8 cellular contexts compared by ENCODE assay signal in the genomic region with DNA sequence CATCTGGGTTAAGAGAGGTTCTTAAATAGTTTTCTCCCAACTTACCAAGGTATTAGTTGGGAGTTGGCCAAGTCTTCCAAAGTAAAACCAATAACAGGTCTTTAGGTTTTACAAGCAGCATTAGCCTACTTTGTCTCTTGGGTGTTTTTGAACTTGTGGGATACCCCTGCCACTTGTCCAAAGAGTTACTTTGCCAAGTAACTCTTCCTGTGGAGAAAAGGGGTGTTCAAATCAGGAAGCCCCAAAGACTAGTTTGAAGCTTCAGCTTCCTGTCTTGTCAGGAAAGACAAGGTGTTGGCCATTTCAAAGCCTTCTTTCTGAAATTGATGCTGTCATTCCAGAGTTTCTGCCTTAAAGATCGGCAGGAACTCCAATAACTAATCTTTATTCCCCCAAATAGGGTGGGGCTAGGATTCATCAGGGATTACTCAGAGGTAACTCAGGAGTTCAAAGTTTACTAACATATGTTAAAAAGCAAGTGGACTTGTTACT. TPM values are rescaled to one million over a fixed set of nuclear protein-coding genes. Genes with fewer than 3 reads are reported as not detected.
A peak's percentile ranks its signal among the peaks of the same experiment; 100 is the strongest.
DNase-seq lines count a peak whose midpoint lies in the region; ATAC-seq and TF ChIP-seq lines count a peak whose summit lies in the region.

No MANE protein-coding gene starts in this region.

- H3K4me1 ChIP-seq in thymus (ENCODE audit: control insufficient read depth, insufficient read depth, low read length), result peaks cover 17% of the 10 kb centered on the region

- H3K27ac ChIP-seq in HL-60 (replicated peaks) (peak overlapping the region; percentile 70), thymus (ENCODE audit: low read depth) (peak overlapping the region; percentile 85)

- DNase-seq in AG09309 (ENCODE audit: low read depth), result no peak
- DNase-seq in HL-60 (ENCODE audit: low read depth in 1 of 2, low spot score in 1 of 2), result no peak
- DNase-seq in activated naive CD8-positive, alpha-beta T cell treated with anti-CD3 and anti-CD28 coated beads, Interleukin-2, amount 10 ng/mL, durations not matched to agents 7 days and 5 days, result no peak
- DNase-seq in kidney tubule cell (ENCODE audit: low spot score), result peak; percentile 63
- no peak for DNase-seq in T-helper 9 cell
- no peak for DNase-seq in NCI-H187 treated with DMSO at 0.1 percent for 48 hours (lab: John Stamatoyannopoulos, UW)

- no peaks in the 10 kb centered on the region for H3K27me3 Mint-ChIP-seq in activated naive CD8-positive, alpha-beta T cell treated with anti-CD3 and anti-CD28 coated beads, Interleukin-2, amount 10 ng/mL, durations not matched to agents 7 days and 5 days

- WGBS in thymus, result 12% methylated on average over 1 of the region's 1 CpG

- TF ChIP-seq CTCF in AG09309 (IDR thresholded peaks at IDR 0.05; ENCODE audit: control insufficient read depth, insufficient read depth, low read depth, low read length, missing control alignments) (no peak), HL-60 (IDR thresholded peaks at IDR 0.05; ENCODE audit: insufficient read depth, low read length) (no peak)

- H3K27ac Mint-ChIP-seq in activated naive CD8-positive, alpha-beta T cell treated with anti-CD3 and anti-CD28 coated beads, Interleukin-2, amount 10 ng/mL, durations not matched to agents 7 days and 5 days, result peak overlapping the region; percentile 92

- POLR2A ChIA-PET in activated naive CD8-positive, alpha-beta T cell treated with anti-CD3 and anti-CD28 coated beads, Interleukin-2, amount 10 ng/mL, durations not matched to agents 7 days and 5 days (lab: Charles Lee), result interaction anchor here (0.6 to 3.2 kb wide), 11 partner anchors 11 to 682 kb away, joined by 3 to 17 read pairs (median 3); partner anchors contain the start of genes STX16 and VAPB

- H3K9me3 ChIP-seq in thymus (ENCODE audit: control insufficient read depth), result no peaks in the 10 kb centered on the region

- peaks cover 43% of the 10 kb centered on the region for H3K4me1 Mint-ChIP-seq in activated naive CD8-positive, alpha-beta T cell treated with anti-CD3 and anti-CD28 coated beads, Interleukin-2, amount 10 ng/mL, durations not matched to agents 7 days and 5 days

- H3K4me3 ChIP-seq in AG09309 (ENCODE audit: control insufficient read depth, low read depth, low read length), result peak overlapping the region; percentile 97
- H3K4me3 ChIP-seq in HL-60 (replicated peaks; ENCODE audit: insufficient read depth, low read length), result peak overlapping the region; percentile 98
- peak overlapping the region; percentile 97 for H3K4me3 ChIP-seq in thymus (ENCODE audit: low read length)

- no peak for ATAC-seq in activated naive CD8-positive, alpha-beta T cell treated with anti-CD3 and anti-CD28 coated beads, Interleukin-2, amount 10 ng/mL, durations not matched to agents 7 days and 5 days (ENCODE audit: low read depth)
- ATAC-seq in GM19467 (IDR thresholded peaks at IDR 0.05; ENCODE audit: unreplicated experiment), result no peak

- H3K27me3 ChIP-seq in HL-60 (ENCODE audit: insufficient read depth, poor library complexity, severe bottlenecking), result peaks cover under 1% of the 10 kb centered on the region
- no peaks in the 10 kb centered on the region for H3K27me3 ChIP-seq in thymus (ENCODE audit: control insufficient read depth, insufficient read depth)

- peaks cover 20% of the 10 kb centered on the region for H3K36me3 ChIP-seq in thymus (ENCODE audit: control insufficient read depth, insufficient read depth)

- H3K36me3 Mint-ChIP-seq in activated naive CD8-positive, alpha-beta T cell treated with anti-CD3 and anti-CD28 coated beads, Interleukin-2, amount 10 ng/mL, durations not matched to agents 7 days and 5 days, result peaks cover 18% of the 10 kb centered on the region

- no peaks in the 10 kb centered on the region for H3K9me3 Mint-ChIP-seq in activated naive CD8-positive, alpha-beta T cell treated with anti-CD3 and anti-CD28 coated beads, Interleukin-2, amount 10 ng/mL, durations not matched to agents 7 days and 5 days

- peak overlapping the region; percentile 96 for H3K4me3 Mint-ChIP-seq in activated naive CD8-positive, alpha-beta T cell treated with anti-CD3 and anti-CD28 coated beads, Interleukin-2, amount 10 ng/mL, durations not matched to agents 7 days and 5 days

RNA-seq across cellular contexts. Expression of gene RAB22A, which starts 0.8 kb away (rescaled TPM):
- total RNA-seq in activated naive CD8-positive, alpha-beta T cell treated with anti-CD3 and anti-CD28 coated beads, Interleukin-2, amount 10 ng/mL, durations not matched to agents 7 days and 5 days, result 10 to 100 TPM; 17.3 to 18.5 TPM
- polyA plus RNA-seq in thymus, result 9.5 TPM
